ENCODE assay signal across 8 cellular contexts in the genomic region with DNA sequence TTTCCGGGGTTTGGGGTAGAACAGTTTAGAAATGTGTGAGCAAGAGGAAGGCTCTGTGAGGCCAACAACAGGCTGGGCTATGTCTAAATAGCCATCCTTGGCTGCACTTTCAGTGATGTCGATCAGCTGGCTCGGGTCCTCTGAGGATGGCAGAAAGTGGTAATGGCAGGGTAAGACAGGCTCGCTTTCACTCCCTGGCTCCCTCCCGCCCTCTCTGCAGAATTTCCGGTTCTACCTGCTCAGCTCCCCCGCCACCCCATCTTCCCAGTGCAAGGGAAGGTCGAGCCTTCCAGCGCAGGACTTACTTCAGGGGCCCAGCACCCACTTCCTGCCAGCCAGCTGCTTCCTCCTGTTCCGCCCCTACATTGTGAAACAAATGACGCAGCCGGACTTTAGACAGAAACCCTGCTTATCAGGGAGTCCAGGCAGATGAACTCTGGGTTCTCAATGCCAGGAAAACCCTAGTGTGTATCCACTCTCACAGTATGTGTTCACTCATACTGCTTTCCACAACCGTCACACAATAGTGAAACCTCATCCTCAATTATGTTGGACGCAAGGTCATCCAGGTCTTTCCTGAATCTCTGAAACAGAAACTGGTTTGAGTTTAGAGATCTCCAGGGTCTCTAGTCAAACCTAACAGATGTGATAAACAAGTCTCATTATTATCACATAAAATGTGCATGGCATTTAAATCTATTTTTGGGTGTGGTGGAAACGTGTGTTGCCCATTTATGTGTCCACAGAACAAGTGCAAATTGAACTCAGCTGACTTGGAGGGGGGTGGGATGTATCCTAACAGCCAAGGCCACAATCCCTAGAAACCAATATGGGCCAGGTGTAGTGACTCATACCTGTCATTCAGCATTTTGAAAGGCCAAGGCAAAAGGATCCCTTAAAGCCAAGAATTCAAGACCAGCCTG. TPM values are rescaled to one million over a fixed set of nuclear protein-coding genes. Genes with fewer than 3 reads are reported as not detected.
DNase-seq lines count a peak whose midpoint lies in the region; ATAC-seq and TF ChIP-seq lines count a peak whose summit lies in the region.

No MANE protein-coding gene starts in this region.

- peak in 11 of 14 donors; percentile 4 to 65 (median 41) for DNase-seq in C1 segment of cervical spinal cord (lab: John Stamatoyannopoulos, UW)
- DNase-seq in HPDE6-E6E7 (ENCODE audit: extremely low spot score) = peak; percentile 94
- peak in 4 of 5 experiments; percentile 25 to 89 (median 58) for DNase-seq in T-helper 2 cell
- peak; percentile 98 for DNase-seq in iris pigment epithelial cell (ENCODE audit: low read depth)
- peak in 3 of 4 experiments; percentile 23 to 52 (median 28) for DNase-seq in stimulated activated CD4-positive, alpha-beta T cell treated with anti-CD3 and anti-CD28 coated beads, Interleukin-1b, Interleukin-23, amount 100 ng/mL, for 24 hours (ENCODE audit: low read depth in 4 of 4, low spot score in 1 of 4)
- DNase-seq in kidney glomerular epithelial cell (lab: John Stamatoyannopoulos, UW) = no peak

- peak; percentile 87 for ATAC-seq in GM19463 (IDR thresholded peaks at IDR 0.05; ENCODE audit: unreplicated experiment)

- TF ChIP-seq CTCF in brain (conservative IDR thresholded peaks at IDR 0.05) = no peak

- peak overlapping the region in 3 of 5 experiments; percentile 26 to 85 (median 64) for H3K27ac Mint-ChIP-seq in brain

- H3K27me3 Mint-ChIP-seq in brain = peaks cover 20% of the 10 kb centered on the region

- H3K4me3 Mint-ChIP-seq in brain = peak overlapping the region in 1 of 5 experiments; percentile 48

- H3K9me3 Mint-ChIP-seq in brain = no peaks in the 10 kb centered on the region

- no peaks in the 10 kb centered on the region for H3K4me1 Mint-ChIP-seq in brain

- no peaks in the 10 kb centered on the region for H3K36me3 Mint-ChIP-seq in brain

RNA-seq across cellular contexts. Expression of a gene that starts 7.1 kb away (rescaled TPM):
- 148 TPM for polyA plus RNA-seq in brain (ENCODE audit: insufficient read depth, low read depth, low replicate concordance)

RNA-seq across cellular contexts. Expression of a gene that starts 24.9 kb away (rescaled TPM):
- 134 TPM for polyA plus RNA-seq in brain (ENCODE audit: insufficient read depth, low read depth, low replicate concordance)

RNA-seq across cellular contexts. Expression of a gene that starts 31.9 kb away (rescaled TPM):
- polyA plus RNA-seq in brain (ENCODE audit: insufficient read depth, low read depth, low replicate concordance) = 34.8 TPM

RNA-seq across cellular contexts. Expression of a gene that starts 55.8 kb away (rescaled TPM):
- polyA plus RNA-seq in brain (ENCODE audit: insufficient read depth, low read depth, low replicate concordance) = 0.93 TPM

RNA-seq across cellular contexts. Expression of a gene that starts 59.2 kb away (rescaled TPM):
- polyA plus RNA-seq in brain (ENCODE audit: insufficient read depth, low read depth, low replicate concordance) = not detected
